ENCODE assay signal across 7 cellular contexts in the genomic region with DNA sequence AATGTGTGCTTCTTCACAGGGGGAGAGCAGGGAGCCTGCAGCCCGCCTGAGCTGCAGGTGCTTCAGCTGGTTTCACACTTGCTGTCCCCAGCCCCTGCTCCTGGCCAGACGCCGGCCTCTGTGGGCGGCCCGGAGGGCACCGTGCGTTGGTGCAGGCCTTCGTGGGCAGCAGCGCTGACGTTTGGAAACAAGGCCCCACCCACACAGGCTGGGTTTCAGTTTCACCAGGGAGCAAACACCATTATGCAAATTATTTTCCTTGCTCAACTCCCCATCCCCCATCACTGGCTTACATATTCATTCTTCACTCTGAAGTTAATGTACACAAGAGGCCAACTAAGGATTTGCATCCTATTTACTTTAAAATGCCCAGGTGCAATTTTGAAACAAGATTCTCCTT.
DNase-seq lines count a peak whose midpoint lies in the region; ATAC-seq, FAIRE-seq and TF ChIP-seq lines count a peak whose summit lies in the region.
"Not testable (repeated sequence)": the region's sequence is repeated elsewhere in the genome, so short reads cannot be mapped to it uniquely, and the experiment has no call there.

No MANE protein-coding gene starts in this region.

- H2AFZ ChIP-seq in endothelial cell of umbilical vein (ENCODE audit: low read depth, low read length), result not testable (repeated sequence)

- dilution Hi-C loops in endothelial cell of umbilical vein (cut with MboI; ENCODE audit: extremely low pct_ligation_motif_present, low sequenced_read_pairs), result not testable (repeated sequence)

- DNase-seq in activated CD4-positive, alpha-beta T cell treated with anti-CD3 and anti-CD28 coated beads for 48 hours, result peak; percentile 48
- not testable (repeated sequence) for DNase-seq in endothelial cell of umbilical vein (ENCODE audit: low read depth, low spot score); natural killer cell

- H3K27ac ChIP-seq in endothelial cell of umbilical vein (ENCODE audit: insufficient read depth, low read depth, low read length), result not testable (repeated sequence)

- BruUV-seq in endothelial cell of umbilical vein (replicated peaks; lab: Mats Ljungman, UMichigan), result not testable (repeated sequence)

- not testable (repeated sequence) for H3K4me3 ChIP-seq in endothelial cell of umbilical vein (replicated peaks in 1 of 3; ENCODE audit: insufficient read depth in 1 of 3, low read depth in 1 of 3, low read length in 3 of 3)

- peak; percentile 86 for FAIRE-seq in endothelial cell of umbilical vein (lab: Jason Lieb, UNC)

- H3K9ac ChIP-seq in endothelial cell of umbilical vein (replicated peaks; ENCODE audit: extremely low read depth, insufficient read depth, low read length), result not testable (repeated sequence)

- not testable (repeated sequence) for H3K36me3 ChIP-seq in endothelial cell of umbilical vein (ENCODE audit: control insufficient read depth in 2 of 2, extremely low read depth in 1 of 2, insufficient read depth in 2 of 2, low read length in 2 of 2)

- H3K36me3 Mint-ChIP-seq in natural killer cell, result not testable (repeated sequence)

- H3K4me1 Mint-ChIP-seq in natural killer cell, result not testable (repeated sequence)

- not testable (repeated sequence) for TF ChIP-seq POLR2A in endothelial cell of umbilical vein (IDR thresholded peaks at IDR 0.05; ENCODE audit: low read depth, low read length)

- intact Hi-C loops in endothelial cell of umbilical vein (cut with micrococcal nuclease); natural killer cell (cut with micrococcal nuclease): not testable (repeated sequence)

- not testable (repeated sequence) for H3K9me3 ChIP-seq in endothelial cell of umbilical vein (replicated peaks; ENCODE audit: control insufficient read depth, insufficient read depth, low read length)

- H4K20me1 ChIP-seq in endothelial cell of umbilical vein (replicated peaks; ENCODE audit: control insufficient read depth, extremely low read depth, insufficient read depth, low read length), result not testable (repeated sequence)

- not testable (repeated sequence) for H3K9me3 Mint-ChIP-seq in natural killer cell

- ATAC-seq in GM18867 (IDR thresholded peaks at IDR 0.05; ENCODE audit: unreplicated experiment) (peak; percentile 97), GM21526 (IDR thresholded peaks at IDR 0.05; ENCODE audit: low FRiP score, unreplicated experiment) (peak; percentile 75), HG02970 (IDR thresholded peaks at IDR 0.05; ENCODE audit: low FRiP score, unreplicated experiment) (peak; percentile 87), HG03558 (IDR thresholded peaks at IDR 0.05; ENCODE audit: extremely low read depth, unreplicated experiment) (peak; percentile 90), natural killer cell (peak; percentile 94 to 97 (median 94))

- POLR2A ChIA-PET in endothelial cell of umbilical vein (lab: Charles Lee), result not testable (repeated sequence)

- H3K27ac Mint-ChIP-seq in natural killer cell, result peak overlapping the region in 1 of 2 donors; percentile 79

- H3K27me3 ChIP-seq in endothelial cell of umbilical vein (ENCODE audit: control insufficient read depth in 2 of 2, insufficient read depth in 2 of 2, low read length in 2 of 2), result not testable (repeated sequence)

- H3K4me1 ChIP-seq in endothelial cell of umbilical vein (ENCODE audit: control insufficient read depth, extremely low read depth, insufficient read depth, low read length), result not testable (repeated sequence)

- not testable (repeated sequence) for TF ChIP-seq CTCF in endothelial cell of umbilical vein (IDR thresholded peaks at IDR 0.05; ENCODE audit: extremely low read depth in 1 of 2, insufficient read depth in 1 of 2, low read depth in 1 of 2, low read length in 2 of 2); natural killer cell (IDR thresholded peaks at IDR 0.05)

- H3K9me1 ChIP-seq in endothelial cell of umbilical vein (replicated peaks; ENCODE audit: control insufficient read depth, extremely low read depth, insufficient read depth, low read length), result not testable (repeated sequence)

- not testable (repeated sequence) for H3K4me2 ChIP-seq in endothelial cell of umbilical vein (ENCODE audit: insufficient read depth, low read length)

- CTCF ChIA-PET in endothelial cell of umbilical vein (lab: Charles Lee), result not testable (repeated sequence)

- not testable (repeated sequence) for H3K4me3 Mint-ChIP-seq in natural killer cell

- H3K27me3 Mint-ChIP-seq in natural killer cell (ENCODE audit: low read depth in 2 of 2), result not testable (repeated sequence)

- peaks cover 55% of the 10 kb centered on the region for H3K79me2 ChIP-seq in endothelial cell of umbilical vein (ENCODE audit: control insufficient read depth, insufficient read depth, low read length)
